In the genomic region with DNA sequence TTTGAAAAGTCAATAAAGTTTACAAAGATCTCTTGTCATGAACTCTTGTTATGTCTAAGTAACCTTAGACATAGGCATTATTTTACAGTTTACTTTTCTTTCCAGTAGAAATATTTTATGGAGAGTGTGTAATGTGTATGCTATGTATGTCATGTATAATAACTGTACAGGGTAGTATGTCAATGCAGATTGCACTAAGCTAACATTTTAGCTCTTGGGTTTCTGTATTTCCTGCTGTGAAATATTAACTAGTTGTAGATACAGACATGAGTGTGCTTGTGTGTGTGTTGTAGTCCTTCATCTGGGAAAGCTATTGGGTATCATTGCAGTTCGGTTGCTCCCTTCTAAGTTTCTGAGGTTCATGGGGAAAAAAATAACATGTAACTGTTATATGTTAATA, we compare ENCODE assay signal across 1 cellular context.
TF ChIP-seq lines count a peak whose summit lies in the region.

No MANE protein-coding gene starts in this region.

TF ChIP-seq in GM23338, 12 proteins besides CTCF, POLR2A, EP300 and RAD21 (continued from another document):
- TF ChIP-seq, protein P1, sequence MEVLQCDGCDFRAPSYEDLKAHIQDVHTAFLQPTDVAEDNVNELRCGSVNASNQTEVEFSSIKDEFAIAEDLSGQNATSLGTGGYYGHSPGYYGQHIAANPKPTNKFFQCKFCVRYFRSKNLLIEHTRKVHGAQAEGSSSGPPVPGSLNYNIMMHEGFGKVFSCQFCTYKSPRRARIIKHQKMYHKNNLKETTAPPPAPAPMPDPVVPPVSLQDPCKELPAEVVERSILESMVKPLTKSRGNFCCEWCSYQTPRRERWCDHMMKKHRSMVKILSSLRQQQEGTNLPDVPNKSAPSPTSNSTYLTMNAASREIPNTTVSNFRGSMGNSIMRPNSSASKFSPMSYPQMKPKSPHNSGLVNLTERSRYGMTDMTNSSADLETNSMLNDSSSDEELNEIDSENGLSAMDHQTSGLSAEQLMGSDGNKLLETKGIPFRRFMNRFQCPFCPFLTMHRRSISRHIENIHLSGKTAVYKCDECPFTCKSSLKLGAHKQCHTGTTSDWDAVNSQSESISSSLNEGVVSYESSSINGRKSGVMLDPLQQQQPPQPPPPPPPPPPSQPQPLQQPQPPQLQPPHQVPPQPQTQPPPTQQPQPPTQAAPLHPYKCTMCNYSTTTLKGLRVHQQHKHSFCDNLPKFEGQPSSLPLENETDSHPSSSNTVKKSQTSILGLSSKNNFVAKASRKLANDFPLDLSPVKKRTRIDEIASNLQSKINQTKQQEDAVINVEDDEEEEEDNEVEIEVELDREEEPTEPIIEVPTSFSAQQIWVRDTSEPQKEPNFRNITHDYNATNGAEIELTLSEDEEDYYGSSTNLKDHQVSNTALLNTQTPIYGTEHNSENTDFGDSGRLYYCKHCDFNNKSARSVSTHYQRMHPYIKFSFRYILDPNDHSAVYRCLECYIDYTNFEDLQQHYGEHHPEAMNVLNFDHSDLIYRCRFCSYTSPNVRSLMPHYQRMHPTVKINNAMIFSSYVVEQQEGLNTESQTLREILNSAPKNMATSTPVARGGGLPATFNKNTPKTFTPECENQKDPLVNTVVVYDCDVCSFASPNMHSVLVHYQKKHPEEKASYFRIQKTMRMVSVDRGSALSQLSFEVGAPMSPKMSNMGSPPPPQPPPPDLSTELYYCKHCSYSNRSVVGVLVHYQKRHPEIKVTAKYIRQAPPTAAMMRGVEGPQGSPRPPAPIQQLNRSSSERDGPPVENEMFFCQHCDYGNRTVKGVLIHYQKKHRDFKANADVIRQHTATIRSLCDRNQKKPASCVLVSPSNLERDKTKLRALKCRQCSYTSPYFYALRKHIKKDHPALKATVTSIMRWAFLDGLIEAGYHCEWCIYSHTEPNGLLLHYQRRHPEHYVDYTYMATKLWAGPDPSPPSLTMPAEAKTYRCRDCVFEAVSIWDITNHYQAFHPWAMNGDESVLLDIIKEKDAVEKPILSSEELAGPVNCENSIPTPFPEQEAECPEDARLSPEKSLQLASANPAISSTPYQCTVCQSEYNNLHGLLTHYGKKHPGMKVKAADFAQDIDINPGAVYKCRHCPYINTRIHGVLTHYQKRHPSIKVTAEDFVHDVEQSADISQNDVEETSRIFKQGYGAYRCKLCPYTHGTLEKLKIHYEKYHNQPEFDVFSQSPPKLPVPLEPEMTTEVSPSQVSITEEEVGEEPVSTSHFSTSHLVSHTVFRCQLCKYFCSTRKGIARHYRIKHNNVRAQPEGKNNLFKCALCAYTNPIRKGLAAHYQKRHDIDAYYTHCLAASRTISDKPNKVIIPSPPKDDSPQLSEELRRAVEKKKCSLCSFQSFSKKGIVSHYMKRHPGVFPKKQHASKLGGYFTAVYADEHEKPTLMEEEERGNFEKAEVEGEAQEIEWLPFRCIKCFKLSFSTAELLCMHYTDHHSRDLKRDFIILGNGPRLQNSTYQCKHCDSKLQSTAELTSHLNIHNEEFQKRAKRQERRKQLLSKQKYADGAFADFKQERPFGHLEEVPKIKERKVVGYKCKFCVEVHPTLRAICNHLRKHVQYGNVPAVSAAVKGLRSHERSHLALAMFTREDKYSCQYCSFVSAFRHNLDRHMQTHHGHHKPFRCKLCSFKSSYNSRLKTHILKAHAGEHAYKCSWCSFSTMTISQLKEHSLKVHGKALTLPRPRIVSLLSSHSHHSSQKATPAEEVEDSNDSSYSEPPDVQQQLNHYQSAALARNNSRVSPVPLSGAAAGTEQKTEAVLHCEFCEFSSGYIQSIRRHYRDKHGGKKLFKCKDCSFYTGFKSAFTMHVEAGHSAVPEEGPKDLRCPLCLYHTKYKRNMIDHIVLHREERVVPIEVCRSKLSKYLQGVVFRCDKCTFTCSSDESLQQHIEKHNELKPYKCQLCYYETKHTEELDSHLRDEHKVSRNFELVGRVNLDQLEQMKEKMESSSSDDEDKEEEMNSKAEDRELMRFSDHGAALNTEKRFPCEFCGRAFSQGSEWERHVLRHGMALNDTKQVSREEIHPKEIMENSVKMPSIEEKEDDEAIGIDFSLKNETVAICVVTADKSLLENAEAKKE (CRISPR knock-in tag; IDR thresholded peaks at IDR 0.05), result no peak
- TF ChIP-seq, protein P2, sequence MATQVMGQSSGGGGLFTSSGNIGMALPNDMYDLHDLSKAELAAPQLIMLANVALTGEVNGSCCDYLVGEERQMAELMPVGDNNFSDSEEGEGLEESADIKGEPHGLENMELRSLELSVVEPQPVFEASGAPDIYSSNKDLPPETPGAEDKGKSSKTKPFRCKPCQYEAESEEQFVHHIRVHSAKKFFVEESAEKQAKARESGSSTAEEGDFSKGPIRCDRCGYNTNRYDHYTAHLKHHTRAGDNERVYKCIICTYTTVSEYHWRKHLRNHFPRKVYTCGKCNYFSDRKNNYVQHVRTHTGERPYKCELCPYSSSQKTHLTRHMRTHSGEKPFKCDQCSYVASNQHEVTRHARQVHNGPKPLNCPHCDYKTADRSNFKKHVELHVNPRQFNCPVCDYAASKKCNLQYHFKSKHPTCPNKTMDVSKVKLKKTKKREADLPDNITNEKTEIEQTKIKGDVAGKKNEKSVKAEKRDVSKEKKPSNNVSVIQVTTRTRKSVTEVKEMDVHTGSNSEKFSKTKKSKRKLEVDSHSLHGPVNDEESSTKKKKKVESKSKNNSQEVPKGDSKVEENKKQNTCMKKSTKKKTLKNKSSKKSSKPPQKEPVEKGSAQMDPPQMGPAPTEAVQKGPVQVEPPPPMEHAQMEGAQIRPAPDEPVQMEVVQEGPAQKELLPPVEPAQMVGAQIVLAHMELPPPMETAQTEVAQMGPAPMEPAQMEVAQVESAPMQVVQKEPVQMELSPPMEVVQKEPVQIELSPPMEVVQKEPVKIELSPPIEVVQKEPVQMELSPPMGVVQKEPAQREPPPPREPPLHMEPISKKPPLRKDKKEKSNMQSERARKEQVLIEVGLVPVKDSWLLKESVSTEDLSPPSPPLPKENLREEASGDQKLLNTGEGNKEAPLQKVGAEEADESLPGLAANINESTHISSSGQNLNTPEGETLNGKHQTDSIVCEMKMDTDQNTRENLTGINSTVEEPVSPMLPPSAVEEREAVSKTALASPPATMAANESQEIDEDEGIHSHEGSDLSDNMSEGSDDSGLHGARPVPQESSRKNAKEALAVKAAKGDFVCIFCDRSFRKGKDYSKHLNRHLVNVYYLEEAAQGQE (IDR thresholded peaks at IDR 0.05; ENCODE audit: unreplicated experiment), result no peak
- TF ChIP-seq, protein P3, sequence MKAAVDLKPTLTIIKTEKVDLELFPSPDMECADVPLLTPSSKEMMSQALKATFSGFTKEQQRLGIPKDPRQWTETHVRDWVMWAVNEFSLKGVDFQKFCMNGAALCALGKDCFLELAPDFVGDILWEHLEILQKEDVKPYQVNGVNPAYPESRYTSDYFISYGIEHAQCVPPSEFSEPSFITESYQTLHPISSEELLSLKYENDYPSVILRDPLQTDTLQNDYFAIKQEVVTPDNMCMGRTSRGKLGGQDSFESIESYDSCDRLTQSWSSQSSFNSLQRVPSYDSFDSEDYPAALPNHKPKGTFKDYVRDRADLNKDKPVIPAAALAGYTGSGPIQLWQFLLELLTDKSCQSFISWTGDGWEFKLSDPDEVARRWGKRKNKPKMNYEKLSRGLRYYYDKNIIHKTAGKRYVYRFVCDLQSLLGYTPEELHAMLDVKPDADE (IDR thresholded peaks at IDR 0.05), result no peak
- TF ChIP-seq POLR2AphosphoS5 (IDR thresholded peaks at IDR 0.05; ENCODE audit: low read depth), result no peak
- TF ChIP-seq JUNB (IDR thresholded peaks at IDR 0.05; ENCODE audit: unreplicated experiment), result no peak
- TF ChIP-seq NANOG (IDR thresholded peaks at IDR 0.05; ENCODE audit: borderline replicate concordance), result no peak
- TF ChIP-seq STAT1 (IDR thresholded peaks at IDR 0.05; ENCODE audit: unreplicated experiment), result no peak
- no peak for TF ChIP-seq ZNF331 (CRISPR knock-in tag; IDR thresholded peaks at IDR 0.05; ENCODE audit: low read depth)
- TF ChIP-seq EZH2 (IDR thresholded peaks at IDR 0.05; ENCODE audit: low read depth, unreplicated experiment), result no peak
- TF ChIP-seq ZNF114 (CRISPR knock-in tag; IDR thresholded peaks at IDR 0.05), result no peak
- no peak for TF ChIP-seq CREB1 (CRISPR knock-in tag; IDR thresholded peaks at IDR 0.05; ENCODE audit: low read depth)
TF ChIP-seq in GM23338: peak in this region for 0.
